ENCODE assay signal across 8 cellular contexts in genomic region chr4:24794916-24795665, GRCh38. TPM values are rescaled to one million over a fixed set of nuclear protein-coding genes. Genes with fewer than 3 reads are reported as not detected.
DNase-seq lines count a peak whose midpoint lies in the region; ATAC-seq, FAIRE-seq and TF ChIP-seq lines count a peak whose summit lies in the region.

TSS of gene SOD3 (plus strand) at chr4:24795573. CDS start at chr4:24799522, 3,949 bp downstream.

- no peak for TF ChIP-seq CTCF in choroid plexus epithelial cell (conservative IDR thresholded peaks at IDR 0.05; ENCODE audit: low read depth, low read length)

- FAIRE-seq in GM12891 (lab: Jason Lieb, UNC) = no peak

- ATAC-seq in GM19035 (IDR thresholded peaks at IDR 0.05; ENCODE audit: unreplicated experiment) (no peak), GM18498 (IDR thresholded peaks at IDR 0.05; ENCODE audit: unreplicated experiment) (no peak), GM21723 (IDR thresholded peaks at IDR 0.05; ENCODE audit: unreplicated experiment) (no peak)

- DNase-seq in HT-29 (ENCODE audit: low spot score) (peak; percentile 61), choroid plexus epithelial cell (ENCODE audit: low read depth) (peak; percentile 92), kidney glomerular epithelial cell (lab: John Stamatoyannopoulos, UW) (peak; percentile 40), stromal cell of bone marrow (ENCODE audit: low read depth) (peak; percentile 80), GM12891 (ENCODE audit: insufficient read length, low spot score) (no peak)

- TF ChIP-seq POLR2A in GM12891 (IDR thresholded peaks at IDR 0.05; ENCODE audit: low read depth, low read length) = no peak

- peak within 1 kb of the TSS; percentile 38 for H3K4me3 ChIP-seq in choroid plexus epithelial cell (ENCODE audit: low read depth, low read length)

TF ChIP-seq in GM12891, 5 proteins besides CTCF, POLR2A, EP300 and RAD21:
- no peak for TF ChIP-seq PAX5 (IDR thresholded peaks at IDR 0.05; ENCODE audit: insufficient read depth, low read length, severe bottlenecking)
- TF ChIP-seq POU2F2 (IDR thresholded peaks at IDR 0.05; ENCODE audit: low read depth, low read length) = no peak
- TF ChIP-seq TAF1 (IDR thresholded peaks at IDR 0.05; ENCODE audit: low read depth, low read length) = no peak
- no peak for TF ChIP-seq SPI1 (IDR thresholded peaks at IDR 0.05; ENCODE audit: low read depth, low read length)
- TF ChIP-seq POLR2AphosphoS5 (IDR thresholded peaks at IDR 0.05; ENCODE audit: low read depth, low read length) = no peak
TF ChIP-seq in GM12891: peak in this region for 0.

RNA-seq across cellular contexts. Expression of gene SOD3, which starts in this region (rescaled TPM):
- total RNA-seq in HT-29 (2014; rRNA removed; shearing (Covaris generic)) = 2.0 and 3.3 TPM in 2 replicates
- not detected for polyA plus RNA-seq in GM12891 (2012; ENCODE audit: low read depth, missing spikeins)
